ENCODE assay signal across 33 cellular contexts in the genomic region with DNA sequence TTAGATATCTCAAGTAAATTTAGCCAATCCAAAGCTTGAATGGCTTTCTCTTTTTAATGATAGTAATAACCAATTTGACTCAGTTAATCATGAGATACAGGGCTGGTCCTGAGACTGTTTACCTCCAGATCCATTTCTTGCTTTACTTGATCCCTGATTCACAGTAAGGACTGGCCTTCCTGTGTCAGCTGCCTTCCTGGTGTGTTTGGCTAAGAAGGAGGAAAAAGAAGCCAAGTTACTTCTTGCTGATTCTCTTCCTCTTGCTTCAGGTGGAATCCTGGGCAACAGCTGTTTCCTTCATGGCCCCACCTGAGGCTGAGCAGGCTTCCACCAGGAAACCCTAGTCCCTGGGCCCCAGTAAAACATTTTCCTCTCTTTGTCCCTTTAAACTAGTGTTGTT.
"Had no signal": no experiment of that assay in that cellular context is flagged by ENCODE, and none has a peak within 500 bp of the region (broad histone marks: within the 10 kb centered on the region; RNA-seq: fewer than 3 reads in every experiment).

No MANE protein-coding gene starts in this region.

- H3K36me3 Mint-ChIP-seq: activated CD4-positive, alpha-beta memory T cell treated with anti-CD3 and anti-CD28 coated beads for 36 hours; activated naive CD4-positive, alpha-beta T cell treated with anti-CD3 and anti-CD28 coated beads, Interleukin-2, amount 50 U/mL, for 72 hours; activated naive CD8-positive, alpha-beta T cell treated with anti-CD3 and anti-CD28 coated beads for 36 hours had no signal

- H3K4me1 Mint-ChIP-seq: activated B cell treated with CpG ODN at 0.5 μM for 24 hours; activated CD4-positive, alpha-beta T cell treated with anti-CD3 and anti-CD28 coated beads, Interleukin-2, amount 10 ng/mL, durations not matched to agents 24 days and 14 days; activated naive CD8-positive, alpha-beta T cell treated with anti-CD3 and anti-CD28 coated beads for 36 hours; activated T-helper 17 cell treated with anti-CD3 and anti-CD28 coated beads, Interleukin-2, amount 50 U/mL, for 72 hours had no signal

- H3K4me3 Mint-ChIP-seq: activated B cell treated with CpG ODN at 0.5 μM for 24 hours; activated CD4-positive, alpha-beta memory T cell treated with anti-CD3 and anti-CD28 coated beads for 36 hours; activated CD4-positive, alpha-beta T cell treated with anti-CD3 and anti-CD28 coated beads, Interleukin-2, amount 10 ng/mL, durations not matched to agents 24 days and 14 days; activated CD8-positive, alpha-beta T cell treated with anti-CD3 and anti-CD28 coated beads for 36 hours; activated naive CD4-positive, alpha-beta T cell treated with anti-CD3 and anti-CD28 coated beads for 36 hours; activated naive CD8-positive, alpha-beta T cell treated with anti-CD3 and anti-CD28 coated beads for 36 hours; activated T-cell treated with anti-CD3 and anti-CD28 coated beads, Interleukin-2, amount 50 U/mL, for 4 hours; activated T-cell treated with anti-CD3 and anti-CD28 coated beads, Interleukin-2, amount 50 U/mL, for 72 hours; activated T-helper 1 cell treated with anti-CD3 and anti-CD28 coated beads, Interleukin-12 subunit alpha, Interleukin-12 subunit beta, Interleukin-2, Interleukin-4 antibody, amounts not matched to agents 30 ng/mL and 10 ng/mL and 1 ng/mL, durations not matched to agents 14 hours and 24 hours and 36 hours; activated T-helper 17 cell treated with anti-CD3 and anti-CD28 coated beads, Interleukin-2, amount 50 U/mL, for 72 hours; T-helper 1 cell treated with Interleukin-12 subunit alpha and Interleukin-12 subunit beta and Interleukin-4 antibody, amounts not matched to agents 30 μg/mL and 1 μg/mL, for 36 hours; T-helper 2 cell treated with Interferon-gamma antibody and Interleukin-4, amounts not matched to agents 5 μg/mL and 100 μg/mL, for 36 hours had no signal

- H3K9me3 Mint-ChIP-seq: activated B cell treated with CpG ODN at 0.5 μM for 24 hours; activated CD4-positive, alpha-beta memory T cell treated with anti-CD3 and anti-CD28 coated beads for 36 hours; activated CD8-positive, alpha-beta T cell treated with anti-CD3 and anti-CD28 coated beads for 36 hours; activated naive CD4-positive, alpha-beta T cell treated with anti-CD3 and anti-CD28 coated beads for 36 hours; activated naive CD4-positive, alpha-beta T cell treated with anti-CD3 and anti-CD28 coated beads, Interleukin-2, amount 50 U/mL, for 72 hours; activated naive CD8-positive, alpha-beta T cell treated with anti-CD3 and anti-CD28 coated beads for 36 hours; activated T-cell treated with anti-CD3 and anti-CD28 coated beads, Interleukin-2, amount 50 U/mL, for 4 hours; activated T-cell treated with anti-CD3 and anti-CD28 coated beads, Interleukin-2, amount 50 U/mL, for 72 hours; activated T-helper 1 cell treated with anti-CD3 and anti-CD28 coated beads, Interleukin-12 subunit alpha, Interleukin-12 subunit beta, Interleukin-2, Interleukin-4 antibody, amounts not matched to agents 30 ng/mL and 10 ng/mL and 1 ng/mL, durations not matched to agents 14 hours and 24 hours and 36 hours; activated T-helper 17 cell treated with anti-CD3 and anti-CD28 coated beads, Interleukin-2, amount 50 U/mL, for 72 hours; T-helper 1 cell treated with Interleukin-12 subunit alpha and Interleukin-12 subunit beta and Interleukin-4 antibody, amounts not matched to agents 30 μg/mL and 1 μg/mL, for 36 hours; T-helper 2 cell treated with Interferon-gamma antibody and Interleukin-4, amounts not matched to agents 5 μg/mL and 100 μg/mL, for 36 hours had no signal

- H3K27ac Mint-ChIP-seq: activated B cell treated with CpG ODN at 0.5 μM for 24 hours; activated CD4-positive, alpha-beta memory T cell treated with anti-CD3 and anti-CD28 coated beads for 36 hours; activated CD4-positive, alpha-beta T cell treated with anti-CD3 and anti-CD28 coated beads, Interleukin-2, amount 10 ng/mL, durations not matched to agents 24 days and 14 days; activated CD8-positive, alpha-beta T cell treated with anti-CD3 and anti-CD28 coated beads for 36 hours; activated naive CD4-positive, alpha-beta T cell treated with anti-CD3 and anti-CD28 coated beads for 36 hours; activated naive CD4-positive, alpha-beta T cell treated with anti-CD3 and anti-CD28 coated beads, Interleukin-2, amount 50 U/mL, for 72 hours; activated naive CD8-positive, alpha-beta T cell treated with anti-CD3 and anti-CD28 coated beads for 36 hours; activated T-cell treated with anti-CD3 and anti-CD28 coated beads, Interleukin-2, amount 50 U/mL, for 72 hours; activated T-helper 1 cell treated with anti-CD3 and anti-CD28 coated beads, Interleukin-12 subunit alpha, Interleukin-12 subunit beta, Interleukin-2, Interleukin-4 antibody, amounts not matched to agents 30 ng/mL and 10 ng/mL and 1 ng/mL, durations not matched to agents 14 hours and 24 hours and 36 hours; activated T-helper 17 cell treated with anti-CD3 and anti-CD28 coated beads, Interleukin-2, amount 50 U/mL, for 72 hours; T-helper 1 cell treated with Interleukin-12 subunit alpha and Interleukin-12 subunit beta and Interleukin-4 antibody, amounts not matched to agents 30 μg/mL and 1 μg/mL, for 36 hours; T-helper 2 cell treated with Interferon-gamma antibody and Interleukin-4, amounts not matched to agents 5 μg/mL and 100 μg/mL, for 36 hours had no signal

- ATAC-seq: activated CD8-positive, alpha-beta T cell treated with anti-CD3 and anti-CD28 coated beads for 36 hours; activated naive CD4-positive, alpha-beta T cell treated with anti-CD3 and anti-CD28 coated beads, Interleukin-2, amount 50 U/mL, for 72 hours; activated T-cell treated with anti-CD3 and anti-CD28 coated beads, Interleukin-2, amount 50 U/mL, for 4 hours; activated T-cell treated with anti-CD3 and anti-CD28 coated beads, Interleukin-2, amount 50 U/mL, for 72 hours; activated T-helper 17 cell treated with anti-CD3 and anti-CD28 coated beads, Interleukin-2, amount 50 U/mL, for 72 hours; body of pancreas had no signal

- DNase-seq: activated B cell treated with CpG ODN at 0.5 μM for 24 hours; activated CD4-positive, alpha-beta memory T cell treated with anti-CD3 and anti-CD28 coated beads for 36 hours; activated CD4-positive, alpha-beta T cell treated with anti-CD3 and anti-CD28 coated beads for 4 hours; activated CD4-positive, alpha-beta T cell treated with anti-CD3 and anti-CD28 coated beads, Interleukin-2, amount 10 ng/mL, durations not matched to agents 24 days and 14 days; activated CD4-positive, alpha-beta T cell treated with anti-CD3 and anti-CD28 coated beads, Interleukin-2, amount 50 U/mL, for 1 hour; activated CD4-positive, alpha-beta T cell treated with anti-CD3 and anti-CD28 coated beads, Interleukin-2, amount 50 U/mL, for 4 hours; activated CD4-positive, CD25-positive, alpha-beta regulatory T cell treated with anti-CD3 and anti-CD28 coated beads, Interleukin-2, amount 50 U/mL, for 72 hours; activated CD8-positive, alpha-beta memory T cell treated with anti-CD3 and anti-CD28 coated beads, Interleukin-2, amount 50 U/mL, for 4 hours; activated CD8-positive, alpha-beta T cell treated with anti-CD3 and anti-CD28 coated beads for 36 hours; activated effector memory CD4-positive, alpha-beta T cell treated with anti-CD3 and anti-CD28 coated beads, Interleukin-2, amount 50 U/mL, for 16 hours; activated gamma-delta T cell treated with Interleukin-2 at 50 U/mL for 16 hours; activated naive CD4-positive, alpha-beta T cell; activated naive CD4-positive, alpha-beta T cell treated with anti-CD3 and anti-CD28 coated beads for 36 hours; activated naive CD4-positive, alpha-beta T cell treated with anti-CD3 and anti-CD28 coated beads, Interleukin-2, amount 50 U/mL, for 16 hours; activated naive CD8-positive, alpha-beta T cell treated with anti-CD3 and anti-CD28 coated beads for 36 hours; activated T-cell treated with anti-CD3 and anti-CD28 coated beads for 4 hours; activated T-cell treated with anti-CD3 and anti-CD28 coated beads, Interleukin-2, amount 50 U/mL, for 1 hour; activated T-cell treated with anti-CD3 and anti-CD28 coated beads, Interleukin-2, amount 50 U/mL, for 4 hours; activated T-cell treated with anti-CD3 and anti-CD28 coated beads, Interleukin-2, amount 50 U/mL, for 72 hours; adrenal gland; amniotic stem cell; aorta; body of pancreas; brain microvascular endothelial cell; central memory CD4-positive, alpha-beta T cell; T-helper 1 cell; T-helper 2 cell; T-helper 9 cell had no signal

- H3K27me3 Mint-ChIP-seq: activated B cell treated with CpG ODN at 0.5 μM for 24 hours; activated CD8-positive, alpha-beta T cell treated with anti-CD3 and anti-CD28 coated beads for 36 hours had no signal
